ENCODE assay signal across 9 cellular contexts in genomic region chr16:57601801-57602478, GRCh38. TPM values are rescaled to one million over a fixed set of nuclear protein-coding genes. Genes with fewer than 3 reads are reported as not detected.
DNase-seq lines count a peak whose midpoint lies in the region; ATAC-seq lines count a peak whose summit lies in the region.
"Had no signal": no experiment of that assay in that cellular context is flagged by ENCODE, and none has a peak within 500 bp of the region (broad histone marks: within the 10 kb centered on the region; RNA-seq: fewer than 3 reads in every experiment).

No MANE protein-coding gene starts in this region.

- no peaks in the 10 kb centered on the region for H3K27me3 Mint-ChIP-seq in activated naive CD4-positive, alpha-beta T cell treated with anti-CD3 and anti-CD28 coated beads, Interleukin-2, amount 50 U/mL, for 24 hours

- peak; percentile 82 for ATAC-seq in GM18517 (IDR thresholded peaks at IDR 0.05; ENCODE audit: unreplicated experiment)
- peak; percentile 88 for ATAC-seq in GM21786 (IDR thresholded peaks at IDR 0.05; ENCODE audit: unreplicated experiment)
- ATAC-seq: Panc1 had no signal

- intact Hi-C loops in cardiac septum (cut with DNase I): loop anchor here (2.0 kb wide), 1 partner anchor 47 kb away; no protein-coding TSS in a partner anchor

- peaks cover 3% of the 10 kb centered on the region for H3K36me3 Mint-ChIP-seq in activated naive CD4-positive, alpha-beta T cell treated with anti-CD3 and anti-CD28 coated beads, Interleukin-2, amount 50 U/mL, for 24 hours

- H3K9me3 Mint-ChIP-seq in activated naive CD4-positive, alpha-beta T cell treated with anti-CD3 and anti-CD28 coated beads, Interleukin-2, amount 50 U/mL, for 24 hours: peaks cover 8% of the 10 kb centered on the region

- H3K4me1 Mint-ChIP-seq in activated naive CD4-positive, alpha-beta T cell treated with anti-CD3 and anti-CD28 coated beads, Interleukin-2, amount 50 U/mL, for 24 hours: peaks cover 33% of the 10 kb centered on the region

- DNase-seq in MV-4-11 (lab: John Stamatoyannopoulos, UW) (peak; percentile 28), cardiac septum (ENCODE audit: low spot score) (no peak), germinal center (ENCODE audit: low spot score) (no peak)
- peak; percentile 50 to 66 (median 53) for DNase-seq in stimulated activated CD4-positive, alpha-beta T cell treated with anti-CD3 and anti-CD28 coated beads, TNF-alpha, amount 100 ng/mL, for 48 hours (ENCODE audit: low read depth in 3 of 3)
- DNase-seq in activated CD4-positive, CD25-positive, alpha-beta regulatory T cell treated with anti-CD3 and anti-CD28 coated beads, Interleukin-2, amount 50 U/mL, for 72 hours: no peak

- H3K27ac Mint-ChIP-seq in activated naive CD4-positive, alpha-beta T cell treated with anti-CD3 and anti-CD28 coated beads, Interleukin-2, amount 50 U/mL, for 24 hours: peak overlapping the region; percentile 83

- H3K4me3 Mint-ChIP-seq in activated naive CD4-positive, alpha-beta T cell treated with anti-CD3 and anti-CD28 coated beads, Interleukin-2, amount 50 U/mL, for 24 hours: peak overlapping the region; percentile 53

RNA-seq across cellular contexts. Expression of gene ADGRG1, which starts 26.5 kb away (rescaled TPM):
- total RNA-seq in cardiac septum: 15.9 TPM

RNA-seq across cellular contexts. Expression of gene ADGRG5, which starts 59.5 kb away (rescaled TPM):
- total RNA-seq in cardiac septum: 0.35 TPM

Comparison
In these comparisons a context has a peak if more than half of its experiments do, and no peak if none do; other contexts are left out.
1. DNase-seq: peak in MV-4-11 (single experiment) and stimulated activated CD4-positive, alpha-beta T cell treated with anti-CD3 and anti-CD28 coated beads, TNF-alpha, amount 100 ng/mL, for 48 hours (3 of 3); none in cardiac septum (single experiment), activated CD4-positive, CD25-positive, alpha-beta regulatory T cell treated with anti-CD3 and anti-CD28 coated beads, Interleukin-2, amount 50 U/mL, for 72 hours (single experiment) and germinal center (single experiment).